Comparison of ENCODE assay signal across 15 cellular contexts in the genomic region with DNA sequence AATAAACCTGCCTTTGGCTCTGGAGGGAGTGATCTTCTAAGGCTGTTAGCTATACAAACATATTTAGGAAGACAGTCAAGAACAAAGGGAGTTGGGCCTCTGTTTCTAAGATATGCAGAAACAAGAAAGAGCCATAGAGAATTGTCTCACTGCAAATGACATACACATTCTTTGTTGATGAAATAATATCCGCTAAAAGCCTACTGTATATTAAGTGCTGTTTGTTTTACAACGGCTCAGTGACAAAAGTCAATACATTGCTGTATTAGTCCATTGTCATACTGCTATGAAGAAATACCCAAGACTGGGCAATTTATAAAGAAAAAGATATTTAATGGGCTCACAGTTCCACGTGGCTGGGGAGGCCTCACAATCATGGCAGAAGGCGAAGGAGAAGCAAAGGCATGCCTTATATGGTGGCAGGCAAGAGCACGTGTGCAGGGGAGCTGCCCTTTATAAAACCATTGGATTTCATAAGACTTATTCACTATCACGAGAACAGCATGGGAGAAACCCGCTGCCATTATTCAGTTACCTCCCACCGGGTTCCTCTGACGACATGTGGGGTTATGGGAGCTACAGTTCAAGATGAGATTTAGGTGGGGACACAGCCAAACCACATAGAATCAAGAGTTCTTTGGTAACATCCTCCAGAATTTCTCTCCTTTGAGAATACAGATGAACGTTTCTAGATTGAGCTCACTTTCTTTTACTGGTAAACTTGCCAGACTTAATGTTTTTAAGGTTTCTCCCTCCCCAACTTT.
DNase-seq lines count a peak whose midpoint lies in the region; ATAC-seq and TF ChIP-seq lines count a peak whose summit lies in the region.
"Had no signal": no experiment of that assay in that cellular context is flagged by ENCODE, and none has a peak within 500 bp of the region (broad histone marks: within the 10 kb centered on the region; RNA-seq: fewer than 3 reads in every experiment).

No MANE protein-coding gene starts in this region.

- BruUV-seq in Calu3 (replicated peaks; lab: Mats Ljungman, UMichigan): no TSS peak

- CTCF ChIA-PET in Calu3 (lab: Charles Lee): interaction anchor here (1.5 kb wide), 1 partner anchor 1159 kb away, joined by 5 read pairs; no protein-coding TSS in a partner anchor
- CTCF ChIA-PET in WTC11 (lab: Charles Lee): interaction anchor here (1.0 to 1.9 kb wide), 2 partner anchors 60 to 1309 kb away, joined by 7 to 26 read pairs; no protein-coding TSS in a partner anchor

- H3K27ac Mint-ChIP-seq in Calu3 (ENCODE audit: unreplicated experiment): peak overlapping the region; percentile 83
- no peak overlapping the region for H3K27ac Mint-ChIP-seq in WTC11
- H3K27ac Mint-ChIP-seq: activated T-helper 17 cell treated with anti-CD3 and anti-CD28 coated beads, Interleukin-2, amount 50 U/mL, for 72 hours had no signal

- no peak for TF ChIP-seq CTCF in Calu3 (IDR thresholded peaks at IDR 0.05; ENCODE audit: unreplicated experiment)
- TF ChIP-seq CTCF in fibroblast of pulmonary artery (IDR thresholded peaks at IDR 0.05; ENCODE audit: low read length, missing control alignments): no peak
- TF ChIP-seq CTCF in WTC11 (IDR thresholded peaks at IDR 0.05): no peak

- DNase-seq in Calu3 (no peak), SK-N-MC (ENCODE audit: low read depth, low spot score) (no peak), fibroblast of pulmonary artery (ENCODE audit: low read depth) (peak; percentile 7), WTC11 (ENCODE audit: low spot score) (no peak)
- DNase-seq: activated CD4-positive, alpha-beta memory T cell treated with anti-CD3 and anti-CD28 coated beads, Interleukin-2, amount 10 ng/mL, durations not matched to agents 7 days and 5 days; aorta; hypothalamus; NCI-H1048; occipital lobe; PC-9 had no signal

- peak overlapping the region; percentile 59 for H3K9ac ChIP-seq in SK-N-MC (ENCODE audit: insufficient read length)

- H3K9me3 Mint-ChIP-seq in Calu3 (ENCODE audit: low read depth, unreplicated experiment): peaks cover 3% of the 10 kb centered on the region
- H3K9me3 Mint-ChIP-seq in WTC11: peaks cover 23% of the 10 kb centered on the region
- H3K9me3 Mint-ChIP-seq: activated CD4-positive, alpha-beta memory T cell treated with anti-CD3 and anti-CD28 coated beads, Interleukin-2, amount 10 ng/mL, durations not matched to agents 7 days and 5 days; activated T-helper 17 cell treated with anti-CD3 and anti-CD28 coated beads, Interleukin-2, amount 50 U/mL, for 72 hours had no signal

- intact Hi-C loops in Calu3 (cut with micrococcal nuclease; ENCODE audit: unreplicated experiment): loop anchor here (1.0 to 10.0 kb wide), 3 partner anchors 60 to 1452 kb away; no protein-coding TSS in a partner anchor

- H3K36me3 ChIP-seq in SK-N-MC (ENCODE audit: insufficient read depth, low read length): no peaks in the 10 kb centered on the region
- H3K36me3 ChIP-seq: esophagus muscularis mucosa had no signal

- H3K27ac ChIP-seq in SK-N-MC: peak overlapping the region; percentile 98
- H3K27ac ChIP-seq: PC-9 had no signal

- peaks cover 15% of the 10 kb centered on the region for H3K36me3 Mint-ChIP-seq in Calu3 (ENCODE audit: insufficient read depth, unreplicated experiment)
- H3K36me3 Mint-ChIP-seq in WTC11: peaks cover 20% of the 10 kb centered on the region

- H3K9me3 ChIP-seq in SK-N-MC (ENCODE audit: low read depth, low read length): no peaks in the 10 kb centered on the region
- H3K9me3 ChIP-seq: esophagus muscularis mucosa had no signal

- H3K4me3 Mint-ChIP-seq in Calu3 (ENCODE audit: low read depth, unreplicated experiment) (no peak overlapping the region), WTC11 (no peak overlapping the region)
- H3K4me3 Mint-ChIP-seq: activated CD4-positive, alpha-beta memory T cell treated with anti-CD3 and anti-CD28 coated beads, Interleukin-2, amount 10 ng/mL, durations not matched to agents 7 days and 5 days had no signal

- H3K27me3 Mint-ChIP-seq in Calu3 (ENCODE audit: unreplicated experiment) (no peaks in the 10 kb centered on the region), WTC11 (ENCODE audit: low read depth) (no peaks in the 10 kb centered on the region)
- H3K27me3 Mint-ChIP-seq: activated T-helper 17 cell treated with anti-CD3 and anti-CD28 coated beads, Interleukin-2, amount 50 U/mL, for 72 hours had no signal

- peak overlapping the region; percentile 37; the same call in 1 of the 2 replicates for H3K4me3 ChIP-seq in SK-N-MC
- no peak overlapping the region for H3K4me3 ChIP-seq in fibroblast of pulmonary artery (replicated peaks; ENCODE audit: low read depth, low read length)
- H3K4me3 ChIP-seq: esophagus muscularis mucosa, PC-9 had no signal

- POLR2A ChIA-PET in WTC11 (lab: Charles Lee): no interaction called here

- ATAC-seq in GM19372 (IDR thresholded peaks at IDR 0.05; ENCODE audit: low read depth, unreplicated experiment): peak; percentile 9
- no peak for ATAC-seq in WTC11
- ATAC-seq in HG02840 (IDR thresholded peaks at IDR 0.05; ENCODE audit: low FRiP score, unreplicated experiment): no peak
- no peak for ATAC-seq in GM21528 (IDR thresholded peaks at IDR 0.05; ENCODE audit: low FRiP score, unreplicated experiment)

- H3K4me1 Mint-ChIP-seq in Calu3 (ENCODE audit: low read depth, unreplicated experiment) (peaks cover 27% of the 10 kb centered on the region), WTC11 (peaks cover 13% of the 10 kb centered on the region)
- H3K4me1 Mint-ChIP-seq: activated T-helper 17 cell treated with anti-CD3 and anti-CD28 coated beads, Interleukin-2, amount 50 U/mL, for 72 hours had no signal

TF ChIP-seq in WTC11, 78 proteins besides CTCF, POLR2A, EP300 and RAD21 (continues in another document):
- TF ChIP-seq, protein P1, sequence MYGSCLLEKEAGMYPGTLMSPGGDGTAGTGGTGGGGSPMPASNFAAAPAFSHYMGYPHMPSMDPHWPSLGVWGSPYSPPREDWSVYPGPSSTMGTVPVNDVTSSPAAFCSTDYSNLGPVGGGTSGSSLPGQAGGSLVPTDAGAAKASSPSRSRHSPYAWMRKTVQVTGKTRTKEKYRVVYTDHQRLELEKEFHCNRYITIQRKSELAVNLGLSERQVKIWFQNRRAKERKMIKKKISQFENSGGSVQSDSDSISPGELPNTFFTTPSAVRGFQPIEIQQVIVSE (CRISPR knock-in tag; IDR thresholded peaks at IDR 0.05; ENCODE audit: borderline replicate concordance): no peak
- TF ChIP-seq, protein P2, sequence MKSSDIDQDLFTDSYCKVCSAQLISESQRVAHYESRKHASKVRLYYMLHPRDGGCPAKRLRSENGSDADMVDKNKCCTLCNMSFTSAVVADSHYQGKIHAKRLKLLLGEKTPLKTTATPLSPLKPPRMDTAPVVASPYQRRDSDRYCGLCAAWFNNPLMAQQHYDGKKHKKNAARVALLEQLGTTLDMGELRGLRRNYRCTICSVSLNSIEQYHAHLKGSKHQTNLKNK (CRISPR knock-in tag; IDR thresholded peaks at IDR 0.05): no peak
- TF ChIP-seq, protein P3, sequence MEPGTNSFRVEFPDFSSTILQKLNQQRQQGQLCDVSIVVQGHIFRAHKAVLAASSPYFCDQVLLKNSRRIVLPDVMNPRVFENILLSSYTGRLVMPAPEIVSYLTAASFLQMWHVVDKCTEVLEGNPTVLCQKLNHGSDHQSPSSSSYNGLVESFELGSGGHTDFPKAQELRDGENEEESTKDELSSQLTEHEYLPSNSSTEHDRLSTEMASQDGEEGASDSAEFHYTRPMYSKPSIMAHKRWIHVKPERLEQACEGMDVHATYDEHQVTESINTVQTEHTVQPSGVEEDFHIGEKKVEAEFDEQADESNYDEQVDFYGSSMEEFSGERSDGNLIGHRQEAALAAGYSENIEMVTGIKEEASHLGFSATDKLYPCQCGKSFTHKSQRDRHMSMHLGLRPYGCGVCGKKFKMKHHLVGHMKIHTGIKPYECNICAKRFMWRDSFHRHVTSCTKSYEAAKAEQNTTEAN (CRISPR knock-in tag; IDR thresholded peaks at IDR 0.05): no peak
- TF ChIP-seq ZNF263 (CRISPR knock-in tag; IDR thresholded peaks at IDR 0.05; ENCODE audit: low read depth) (no peak), SP1 (CRISPR knock-in tag; conservative IDR thresholded peaks at IDR 0.05) (no peak)
- TF ChIP-seq, protein P4, sequence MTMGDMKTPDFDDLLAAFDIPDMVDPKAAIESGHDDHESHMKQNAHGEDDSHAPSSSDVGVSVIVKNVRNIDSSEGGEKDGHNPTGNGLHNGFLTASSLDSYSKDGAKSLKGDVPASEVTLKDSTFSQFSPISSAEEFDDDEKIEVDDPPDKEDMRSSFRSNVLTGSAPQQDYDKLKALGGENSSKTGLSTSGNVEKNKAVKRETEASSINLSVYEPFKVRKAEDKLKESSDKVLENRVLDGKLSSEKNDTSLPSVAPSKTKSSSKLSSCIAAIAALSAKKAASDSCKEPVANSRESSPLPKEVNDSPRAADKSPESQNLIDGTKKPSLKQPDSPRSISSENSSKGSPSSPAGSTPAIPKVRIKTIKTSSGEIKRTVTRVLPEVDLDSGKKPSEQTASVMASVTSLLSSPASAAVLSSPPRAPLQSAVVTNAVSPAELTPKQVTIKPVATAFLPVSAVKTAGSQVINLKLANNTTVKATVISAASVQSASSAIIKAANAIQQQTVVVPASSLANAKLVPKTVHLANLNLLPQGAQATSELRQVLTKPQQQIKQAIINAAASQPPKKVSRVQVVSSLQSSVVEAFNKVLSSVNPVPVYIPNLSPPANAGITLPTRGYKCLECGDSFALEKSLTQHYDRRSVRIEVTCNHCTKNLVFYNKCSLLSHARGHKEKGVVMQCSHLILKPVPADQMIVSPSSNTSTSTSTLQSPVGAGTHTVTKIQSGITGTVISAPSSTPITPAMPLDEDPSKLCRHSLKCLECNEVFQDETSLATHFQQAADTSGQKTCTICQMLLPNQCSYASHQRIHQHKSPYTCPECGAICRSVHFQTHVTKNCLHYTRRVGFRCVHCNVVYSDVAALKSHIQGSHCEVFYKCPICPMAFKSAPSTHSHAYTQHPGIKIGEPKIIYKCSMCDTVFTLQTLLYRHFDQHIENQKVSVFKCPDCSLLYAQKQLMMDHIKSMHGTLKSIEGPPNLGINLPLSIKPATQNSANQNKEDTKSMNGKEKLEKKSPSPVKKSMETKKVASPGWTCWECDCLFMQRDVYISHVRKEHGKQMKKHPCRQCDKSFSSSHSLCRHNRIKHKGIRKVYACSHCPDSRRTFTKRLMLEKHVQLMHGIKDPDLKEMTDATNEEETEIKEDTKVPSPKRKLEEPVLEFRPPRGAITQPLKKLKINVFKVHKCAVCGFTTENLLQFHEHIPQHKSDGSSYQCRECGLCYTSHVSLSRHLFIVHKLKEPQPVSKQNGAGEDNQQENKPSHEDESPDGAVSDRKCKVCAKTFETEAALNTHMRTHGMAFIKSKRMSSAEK (CRISPR knock-in tag; IDR thresholded peaks at IDR 0.05; ENCODE audit: borderline replicate concordance): no peak
- TF ChIP-seq, protein P5, sequence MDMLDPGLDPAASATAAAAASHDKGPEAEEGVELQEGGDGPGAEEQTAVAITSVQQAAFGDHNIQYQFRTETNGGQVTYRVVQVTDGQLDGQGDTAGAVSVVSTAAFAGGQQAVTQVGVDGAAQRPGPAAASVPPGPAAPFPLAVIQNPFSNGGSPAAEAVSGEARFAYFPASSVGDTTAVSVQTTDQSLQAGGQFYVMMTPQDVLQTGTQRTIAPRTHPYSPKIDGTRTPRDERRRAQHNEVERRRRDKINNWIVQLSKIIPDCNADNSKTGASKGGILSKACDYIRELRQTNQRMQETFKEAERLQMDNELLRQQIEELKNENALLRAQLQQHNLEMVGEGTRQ (CRISPR knock-in tag; IDR thresholded peaks at IDR 0.05): no peak
